ENCODE assay signal across 8 cellular contexts in the genomic region with DNA sequence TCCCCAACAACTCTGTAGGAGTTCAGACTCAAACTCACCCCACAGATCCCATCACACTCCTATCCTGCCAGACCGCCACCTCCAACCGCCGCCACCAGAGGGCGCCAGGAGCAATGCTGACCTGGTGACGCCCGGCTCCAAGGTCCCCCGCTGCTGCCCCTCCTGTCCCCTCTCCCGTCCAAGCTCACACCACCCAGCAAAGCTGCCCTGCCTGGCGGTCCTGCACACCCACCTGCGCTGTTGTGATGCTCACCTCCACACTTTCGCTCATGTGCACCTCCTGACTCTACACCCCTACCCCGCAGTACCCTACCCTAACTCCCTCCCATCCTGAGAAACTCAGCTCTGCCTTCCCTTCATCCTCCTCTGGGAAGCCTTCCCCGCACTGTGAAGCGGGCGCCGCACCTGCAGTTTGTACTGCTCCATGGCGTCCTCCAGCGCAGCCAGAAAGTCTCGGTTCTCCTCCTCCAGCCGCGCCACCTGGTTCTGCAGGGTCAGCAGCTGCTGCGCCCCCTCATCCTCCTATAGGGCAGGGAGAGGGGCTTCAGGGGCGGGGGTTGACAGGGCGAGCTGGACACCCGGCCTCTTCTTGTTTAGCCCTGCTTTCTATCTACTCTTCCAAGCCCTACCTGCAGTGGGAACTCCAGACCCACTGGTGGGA. TPM values are rescaled to one million over a fixed set of nuclear protein-coding genes. Genes with fewer than 3 reads are reported as not detected.
DNase-seq lines count a peak whose midpoint lies in the region; ATAC-seq and TF ChIP-seq lines count a peak whose summit lies in the region.

No MANE protein-coding gene starts in this region.

- WGBS in lower leg skin, 2 donors: 56 to 57% methylated on average over 25 of the region's 25 CpGs

- intact Hi-C loops in lower leg skin (cut with DNase I; ENCODE audit: low total_unique reads): no loop called here

- no peak overlapping the region for H3K4me3 ChIP-seq in lower leg skin (ENCODE audit: low read depth, poor library complexity, severe bottlenecking)

- peak in 1 of 3 donors; percentile 32 for TF ChIP-seq CTCF in lower leg skin (IDR thresholded peaks at IDR 0.05)

- DNase-seq in NCI-H187 (lab: John Stamatoyannopoulos, UW): peak; percentile 12 to 38
- DNase-seq in NCI-H187 treated with DMSO at 0.1 percent for 48 hours (lab: John Stamatoyannopoulos, UW): no peak
- peak; percentile 6 for DNase-seq in NCI-H2171 (lab: John Stamatoyannopoulos, UW)
- DNase-seq in activated CD4-positive, alpha-beta T cell treated with anti-CD3 and anti-CD28 coated beads, Interleukin-2, amount 50 U/mL, for 1 hour: peak; percentile 55
- peak; percentile 20 to 58 for DNase-seq in dermis microvascular lymphatic vessel endothelial cell (ENCODE audit: low read depth in 2 of 2)
- peak; percentile 59 to 95 for DNase-seq in lower leg skin (ENCODE audit: low spot score in 2 of 2)
- peak; percentile 14 to 19 for DNase-seq in stimulated activated CD8-positive, alpha-beta memory T cell treated with anti-CD3 and anti-CD28 coated beads, Interleukin-15, amount 100 ng/mL, for 4 hours (ENCODE audit: low read depth in 2 of 2)

- TF ChIP-seq POLR2A in lower leg skin (IDR thresholded peaks at IDR 0.05): no peak

- no peak for ATAC-seq in GM21529 (IDR thresholded peaks at IDR 0.05; ENCODE audit: unreplicated experiment)

RNA-seq across cellular contexts. Expression of a gene that starts 7.9 kb away (rescaled TPM):
- total RNA-seq in dermis microvascular lymphatic vessel endothelial cell: 0.64 and 1.0 TPM in 2 replicates
- 1 to 10 TPM; 1.3 to 3.7 (median 1.9) TPM for total RNA-seq in lower leg skin

RNA-seq across cellular contexts. Expression of a gene that starts 31.8 kb away (rescaled TPM):
- total RNA-seq in dermis microvascular lymphatic vessel endothelial cell: under 0.01 TPM in 1 of 2 replicates, not detected in the other
- 10 to 100 TPM in 3 of 4 donors, 1 to 10 TPM in 1; 5.9 to 30.9 (median 15.0) TPM for total RNA-seq in lower leg skin

RNA-seq across cellular contexts. Expression of a gene that starts 43.2 kb away (rescaled TPM):
- total RNA-seq in dermis microvascular lymphatic vessel endothelial cell: 3.6 and 5.8 TPM in 2 replicates
- 10 to 100 TPM in 1 of 4 donors, 1 to 10 TPM in 3; 6.7 to 12.2 (median 8.8) TPM for total RNA-seq in lower leg skin

RNA-seq across cellular contexts. Expression of a gene that starts 43.3 kb away (rescaled TPM):
- total RNA-seq in dermis microvascular lymphatic vessel endothelial cell: under 0.01 TPM in 1 of 2 replicates, not detected in the other
- total RNA-seq in lower leg skin: under 1 TPM in 2 of 4 donors, not detected in 2; 0.12 to 0.26 TPM
